Comparison of ENCODE assay signal across 15 cellular contexts in the genomic region with DNA sequence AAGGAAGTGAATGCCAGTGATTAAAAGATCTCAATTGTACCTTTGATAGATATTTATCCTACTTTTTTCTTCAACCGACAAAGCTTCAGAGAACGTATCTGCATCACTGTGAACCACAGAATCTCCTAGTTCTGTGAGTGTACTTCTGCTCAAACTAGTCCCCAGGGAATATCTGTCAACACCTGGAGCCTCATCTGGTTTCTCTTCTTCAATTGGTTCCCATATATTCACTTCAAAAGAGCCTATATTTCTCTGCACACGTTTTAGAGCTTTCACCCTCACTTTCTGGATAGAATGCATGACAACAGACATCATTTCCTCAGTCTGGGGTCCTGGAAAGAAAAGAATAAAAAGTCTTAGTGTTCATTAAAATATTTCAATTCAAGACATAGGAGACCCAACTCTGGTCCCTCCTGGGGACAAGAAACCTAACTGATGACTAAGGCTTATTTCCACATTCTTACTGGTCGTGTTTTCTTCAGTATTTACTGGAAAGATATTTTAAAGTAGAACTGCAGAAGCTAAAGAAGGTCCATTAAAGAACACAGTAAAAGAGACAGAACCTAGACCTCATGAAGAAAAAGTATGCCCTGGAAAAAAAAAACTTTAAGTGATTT.
DNase-seq lines count a peak whose midpoint lies in the region; ATAC-seq lines count a peak whose summit lies in the region.
"Had no signal": no experiment of that assay in that cellular context is flagged by ENCODE, and none has a peak within 500 bp of the region (broad histone marks: within the 10 kb centered on the region; RNA-seq: fewer than 3 reads in every experiment).

No MANE protein-coding gene starts in this region.

- peak; percentile 89 for ATAC-seq in GM18511 (IDR thresholded peaks at IDR 0.05; ENCODE audit: unreplicated experiment)
- peak; percentile 60 for ATAC-seq in GM19468 (IDR thresholded peaks at IDR 0.05; ENCODE audit: extremely low read depth, unreplicated experiment)
- peak; percentile 61 for ATAC-seq in HG02943 (IDR thresholded peaks at IDR 0.05; ENCODE audit: low read depth, unreplicated experiment)
- ATAC-seq: activated CD8-positive, alpha-beta T cell treated with anti-CD3 and anti-CD28 coated beads for 36 hours; SK-N-SH treated with all-trans-retinoic acid at 6 μM for 48 hours had no signal

- no peaks in the 10 kb centered on the region for H3K27me3 ChIP-seq in H7 (ENCODE audit: control insufficient read depth, insufficient read depth, low read length)
- H3K27me3 ChIP-seq: upper lobe of left lung had no signal

- peak; percentile 42 for DNase-seq in NCI-H2171 (lab: John Stamatoyannopoulos, UW)
- DNase-seq in H7, result no peak
- DNase-seq in mucosa of gallbladder (ENCODE audit: low spot score), result no peak
- no peak for DNase-seq in iPS-NIHi7 (ENCODE audit: extremely low spot score)
- no peak for DNase-seq in COLO668 (lab: John Stamatoyannopoulos, UW; ENCODE audit: unreplicated experiment)
- DNase-seq: activated CD8-positive, alpha-beta T cell treated with anti-CD3 and anti-CD28 coated beads for 36 hours; CD4-positive, alpha-beta T cell; IMR-90; mesendoderm; NCI-H69; upper lobe of left lung had no signal

- no peaks in the 10 kb centered on the region for H3K36me3 ChIP-seq in H7 (replicated peaks; ENCODE audit: control insufficient read depth, insufficient read depth, low read length)

- H3K4me3 ChIP-seq in H7 (ENCODE audit: insufficient read depth, low read depth, low read length), result no peak overlapping the region
- H3K4me3 ChIP-seq: upper lobe of left lung had no signal
